8 cellular contexts compared by ENCODE assay signal in the genomic region with DNA sequence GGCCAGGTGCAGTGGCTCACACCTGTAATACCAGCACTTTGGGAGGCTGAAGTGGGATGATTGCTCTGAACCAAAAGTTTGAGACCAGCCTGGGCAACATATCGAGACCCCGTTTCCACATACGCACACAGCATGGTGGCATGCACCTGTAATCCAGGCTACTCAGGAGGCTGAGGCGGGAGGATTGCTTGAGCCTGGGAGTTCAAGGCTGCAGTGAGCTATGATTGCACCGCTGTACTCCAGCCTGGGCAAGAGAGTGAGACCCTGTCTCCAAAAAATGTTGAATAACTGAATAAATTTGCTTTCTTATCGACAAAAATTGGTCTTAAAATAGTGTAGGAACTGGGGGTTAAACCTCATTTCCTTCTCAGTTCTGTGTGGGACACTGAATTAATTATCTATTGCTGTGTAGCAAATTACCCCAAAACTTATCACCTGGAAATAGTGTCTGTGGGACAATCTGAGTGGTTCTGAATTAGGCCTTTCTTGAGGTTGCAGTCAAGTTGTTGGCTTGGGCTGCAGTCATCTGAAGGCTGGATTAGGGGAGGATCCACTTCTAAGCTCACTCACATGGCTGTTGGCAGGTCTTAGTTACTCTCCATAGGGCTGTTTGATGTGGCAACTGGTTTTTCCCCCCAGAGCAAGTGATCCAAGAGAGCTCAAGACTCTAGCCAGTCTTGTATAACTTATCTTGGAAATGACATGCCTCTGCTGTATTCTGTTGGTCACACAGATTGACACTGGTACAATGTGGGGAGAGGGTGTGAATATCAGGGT. TPM values are rescaled to one million over a fixed set of nuclear protein-coding genes. Genes with fewer than 3 reads are reported as not detected.
DNase-seq lines count a peak whose midpoint lies in the region; ATAC-seq and TF ChIP-seq lines count a peak whose summit lies in the region.

No MANE protein-coding gene starts in this region.

- H3K9me3 Mint-ChIP-seq in activated CD8-positive, alpha-beta memory T cell treated with anti-CD3 and anti-CD28 coated beads, Interleukin-2, amount 10 ng/mL, durations not matched to agents 7 days and 5 days (ENCODE audit: low read depth), result no peaks in the 10 kb centered on the region
- no peaks in the 10 kb centered on the region for H3K9me3 Mint-ChIP-seq in WTC11

- H3K4me1 Mint-ChIP-seq in activated CD8-positive, alpha-beta memory T cell treated with anti-CD3 and anti-CD28 coated beads, Interleukin-2, amount 10 ng/mL, durations not matched to agents 7 days and 5 days, result peaks cover 64% of the 10 kb centered on the region
- peaks cover 22% of the 10 kb centered on the region for H3K4me1 Mint-ChIP-seq in WTC11

- TF ChIP-seq CTCF in WTC11 (IDR thresholded peaks at IDR 0.05), result no peak

- H3K36me3 Mint-ChIP-seq in activated CD8-positive, alpha-beta memory T cell treated with anti-CD3 and anti-CD28 coated beads, Interleukin-2, amount 10 ng/mL, durations not matched to agents 7 days and 5 days, result peaks cover 9% of the 10 kb centered on the region
- H3K36me3 Mint-ChIP-seq in WTC11, result no peaks in the 10 kb centered on the region

- no peak for ATAC-seq in activated CD8-positive, alpha-beta memory T cell treated with anti-CD3 and anti-CD28 coated beads, Interleukin-2, amount 10 ng/mL, durations not matched to agents 7 days and 5 days
- no peak for ATAC-seq in WTC11

- no peak overlapping the region for H3K27ac Mint-ChIP-seq in activated CD8-positive, alpha-beta memory T cell treated with anti-CD3 and anti-CD28 coated beads, Interleukin-2, amount 10 ng/mL, durations not matched to agents 7 days and 5 days
- no peak overlapping the region; the same call in 1 of the 2 replicates for H3K27ac Mint-ChIP-seq in WTC11

- H3K27ac ChIP-seq in iPS-18a (ENCODE audit: low read length) (no peak overlapping the region), subcutaneous abdominal adipose tissue (ENCODE audit: low read depth, low read length) (no peak overlapping the region)

- peak overlapping the region; percentile 69 for H3K4me3 Mint-ChIP-seq in activated CD8-positive, alpha-beta memory T cell treated with anti-CD3 and anti-CD28 coated beads, Interleukin-2, amount 10 ng/mL, durations not matched to agents 7 days and 5 days
- H3K4me3 Mint-ChIP-seq in WTC11, result peak overlapping the region; percentile 82

- peaks cover 7% of the 10 kb centered on the region for H3K4me1 ChIP-seq in iPS-18a (ENCODE audit: control insufficient read depth, low read depth, low read length)
- H3K4me1 ChIP-seq in subcutaneous abdominal adipose tissue (ENCODE audit: control insufficient read depth in 5 of 5, insufficient read depth in 5 of 5, low read length in 5 of 5), result peaks cover 5 to 61% (median 57%) of the 10 kb centered on the region in 5 donors

- H3K4me3 ChIP-seq in iPS-18a (ENCODE audit: low read length) (peak overlapping the region; percentile 74), subcutaneous abdominal adipose tissue (ENCODE audit: low read depth in 1 of 5, low read length in 5 of 5) (peak overlapping the region in 4 of 5 donors; percentile 74 to 90 (median 88))

- H3K36me3 ChIP-seq in iPS-18a (ENCODE audit: control insufficient read depth, low read depth, low read length) (no peaks in the 10 kb centered on the region), subcutaneous abdominal adipose tissue (ENCODE audit: control insufficient read depth in 5 of 5, insufficient read depth in 5 of 5, low read length in 5 of 5) (no peaks in the 10 kb centered on the region)

- no peak for DNase-seq in activated CD8-positive, alpha-beta memory T cell treated with anti-CD3 and anti-CD28 coated beads, Interleukin-2, amount 10 ng/mL, durations not matched to agents 7 days and 5 days
- no peak for DNase-seq in activated CD8-positive, alpha-beta memory T cell treated with anti-CD3 and anti-CD28 coated beads, Interleukin-2, amount 50 U/mL, for 4 hours
- DNase-seq in WTC11 (ENCODE audit: low spot score), result no peak
- DNase-seq in NCI-H1694 (lab: John Stamatoyannopoulos, UW), result no peak
- DNase-seq in 8988T, result no peak
- DNase-seq in NCI-H2171 (lab: John Stamatoyannopoulos, UW), result no peak

- POLR2A ChIA-PET in WTC11 (lab: Charles Lee), result no interaction called here

- CTCF ChIA-PET in activated CD8-positive, alpha-beta memory T cell treated with anti-CD3 and anti-CD28 coated beads, Interleukin-2, amount 10 ng/mL, durations not matched to agents 7 days and 5 days (lab: Charles Lee), result interaction anchor here (1.3 to 3.8 kb wide), 2 partner anchors 35 to 40 kb away, joined by 7 to 14 read pairs; partner anchors contain the start of gene INIP
- CTCF ChIA-PET in WTC11 (lab: Charles Lee), result interaction anchor here (2.2 to 2.3 kb wide), 2 partner anchors 41 to 67 kb away, joined by 7 to 12 read pairs; no protein-coding TSS in a partner anchor

- H3K27me3 ChIP-seq in iPS-18a (ENCODE audit: control insufficient read depth, insufficient read depth, low read length) (peaks cover 11% of the 10 kb centered on the region), subcutaneous abdominal adipose tissue (ENCODE audit: control insufficient read depth in 5 of 5, insufficient read depth in 4 of 5, low read length in 5 of 5) (no peaks in the 10 kb centered on the region)

- H3K9ac ChIP-seq in iPS-18a (ENCODE audit: low read length) (no peak overlapping the region), subcutaneous abdominal adipose tissue (ENCODE audit: low read length in 5 of 5) (peak overlapping the region in 1 of 5 donors; percentile 84)

- H3K27me3 Mint-ChIP-seq in activated CD8-positive, alpha-beta memory T cell treated with anti-CD3 and anti-CD28 coated beads, Interleukin-2, amount 10 ng/mL, durations not matched to agents 7 days and 5 days, result peaks cover 27% of the 10 kb centered on the region
- peaks cover 10% of the 10 kb centered on the region for H3K27me3 Mint-ChIP-seq in WTC11 (ENCODE audit: low read depth)

- H3K9me3 ChIP-seq in iPS-18a (ENCODE audit: control insufficient read depth, low read depth, low read length) (no peaks in the 10 kb centered on the region), subcutaneous abdominal adipose tissue (ENCODE audit: control insufficient read depth in 5 of 5, low read length in 5 of 5) (no peaks in the 10 kb centered on the region)

TF ChIP-seq in WTC11, 78 proteins besides CTCF, POLR2A, EP300 and RAD21:
- peak; percentile 93 for TF ChIP-seq ZNF121 (CRISPR knock-in tag; IDR thresholded peaks at IDR 0.05)
- no peak for TF ChIP-seq NFYB (CRISPR knock-in tag; conservative IDR thresholded peaks at IDR 0.05; ENCODE audit: low read depth)

RNA-seq across cellular contexts. Expression of gene SNX30, which starts 2.0 kb away (rescaled TPM):
- total RNA-seq in activated CD8-positive, alpha-beta memory T cell treated with anti-CD3 and anti-CD28 coated beads, Interleukin-2, amount 10 ng/mL, durations not matched to agents 7 days and 5 days, result 1 to 10 TPM; 2.3 to 3.6 TPM
- total RNA-seq in WTC11 (2021), result 11.8 to 13.4 TPM (median 12.1 TPM) in 3 replicates

RNA-seq across cellular contexts. Expression of gene INIP, which starts 34.6 kb away (rescaled TPM):
- total RNA-seq in activated CD8-positive, alpha-beta memory T cell treated with anti-CD3 and anti-CD28 coated beads, Interleukin-2, amount 10 ng/mL, durations not matched to agents 7 days and 5 days, result 10 to 100 TPM; 25.8 to 36.8 TPM
- 16.0 to 19.1 TPM (median 16.7 TPM) in 3 replicates for total RNA-seq in WTC11 (2021)
